Comparison of ENCODE assay signal across 2 cellular contexts in genomic region chr10:3755440-3756359, GRCh38.
TF ChIP-seq lines count a peak whose summit lies in the region.

No MANE protein-coding gene starts in this region.

TF ChIP-seq in HCT116, 20 proteins besides CTCF, POLR2A, EP300 and RAD21 (continued from another document):
- no peak for TF ChIP-seq TCF7L2 (IDR thresholded peaks at IDR 0.05; ENCODE audit: borderline replicate concordance, extremely low read depth, insufficient read depth, insufficient read length)
- TF ChIP-seq FOSL1 (IDR thresholded peaks at IDR 0.05; ENCODE audit: low read depth), result peak; percentile 13
- TF ChIP-seq SRF (IDR thresholded peaks at IDR 0.05; ENCODE audit: low read depth), result no peak

TF ChIP-seq in WTC11, 78 proteins besides CTCF, POLR2A, EP300 and RAD21 (continued from another document):
- TF ChIP-seq PREB (CRISPR knock-in tag; IDR thresholded peaks at IDR 0.05; ENCODE audit: borderline replicate concordance) (no peak), SMAD3 (CRISPR knock-in tag; IDR thresholded peaks at IDR 0.05; ENCODE audit: borderline replicate concordance) (no peak), ZNF219 (CRISPR knock-in tag; IDR thresholded peaks at IDR 0.05; ENCODE audit: borderline replicate concordance) (no peak), IRF2 (CRISPR knock-in tag; IDR thresholded peaks at IDR 0.05; ENCODE audit: borderline replicate concordance, low read depth) (no peak), ATF1 (CRISPR knock-in tag; IDR thresholded peaks at IDR 0.05) (no peak), ZNF512 (CRISPR knock-in tag; IDR thresholded peaks at IDR 0.05; ENCODE audit: borderline replicate concordance) (no peak), ESRRA (CRISPR knock-in tag; IDR thresholded peaks at IDR 0.05; ENCODE audit: borderline replicate concordance) (no peak)
